ENCODE assay signal across 8 cellular contexts in the genomic region with DNA sequence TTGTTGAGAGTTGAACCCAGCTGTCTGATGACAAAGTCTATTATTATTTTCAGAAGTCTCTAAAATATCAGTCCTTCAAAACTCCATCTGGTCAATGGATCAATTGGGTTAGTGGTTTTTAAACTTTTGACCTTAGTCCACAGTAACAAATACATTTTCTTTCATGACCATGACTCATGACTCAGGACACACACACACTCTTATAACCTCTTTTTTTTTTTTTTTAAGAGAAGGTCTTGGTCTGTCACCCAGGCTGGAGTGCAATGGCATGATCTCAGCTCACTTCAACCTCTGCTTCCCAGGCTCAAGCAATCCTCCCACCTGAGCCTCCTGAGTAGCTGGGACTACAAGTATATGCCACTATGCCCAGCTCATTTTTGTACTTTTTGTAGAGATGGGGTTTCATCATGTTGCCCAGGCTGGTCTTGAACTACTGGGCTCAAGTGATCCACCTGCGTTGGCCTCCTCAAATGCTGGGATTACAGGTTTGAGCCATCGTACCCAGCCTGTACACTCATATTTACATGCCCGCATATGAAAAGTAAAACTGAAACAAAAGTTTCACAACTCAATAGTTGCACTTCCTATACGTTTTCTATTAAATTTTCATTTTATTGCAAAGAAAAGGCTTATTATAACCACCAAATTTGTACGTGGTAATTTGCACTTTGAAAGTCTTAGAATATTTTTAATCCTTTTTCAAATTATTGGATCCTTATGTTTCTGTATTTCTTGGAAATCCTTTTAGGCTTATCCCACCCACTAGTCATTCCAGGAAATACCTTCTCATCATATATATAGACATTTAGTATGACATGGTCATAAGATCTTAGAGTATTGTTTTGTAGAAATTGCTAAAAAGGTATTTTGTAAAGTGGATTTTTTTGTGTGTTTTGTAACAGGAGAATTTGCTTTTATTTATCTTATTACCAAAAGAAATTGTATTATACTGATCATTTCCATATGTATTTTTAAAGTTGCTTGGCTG.
DNase-seq lines count a peak whose midpoint lies in the region; ATAC-seq and TF ChIP-seq lines count a peak whose summit lies in the region.

No MANE protein-coding gene starts in this region.

- peak; percentile 33 for DNase-seq in fibroblast of mammary gland (ENCODE audit: low read depth)
- DNase-seq in MCF 10A (ENCODE audit: unreplicated experiment): no peak
- no peak for DNase-seq in GM10266 (ENCODE audit: extremely low spot score)
- no peak for DNase-seq in RPMI8226
- DNase-seq in RWPE1 (ENCODE audit: low spot score): no peak

- no TSS peak for BruUV-seq in MCF 10A (replicated peaks; lab: Mats Ljungman, UMichigan)

- peak overlapping the region in 2 of 3 donors; percentile 76 to 86 for H3K27ac Mint-ChIP-seq in IgD-negative memory B cell
- H3K27ac Mint-ChIP-seq in MCF 10A (ENCODE audit: low read depth, unreplicated experiment): no peak overlapping the region

- intact Hi-C loops in MCF 10A (cut with micrococcal nuclease): no loop called here

- no peak overlapping the region for H3K27ac ChIP-seq in RWPE1

- peak overlapping the region; percentile 20 to 94 (median 80) for H3K4me3 Mint-ChIP-seq in IgD-negative memory B cell
- no peak overlapping the region for H3K4me3 Mint-ChIP-seq in MCF 10A (ENCODE audit: unreplicated experiment)

- ATAC-seq in GM18511 (IDR thresholded peaks at IDR 0.05; ENCODE audit: unreplicated experiment) (peak; percentile 93), GM21723 (IDR thresholded peaks at IDR 0.05; ENCODE audit: unreplicated experiment) (peak; percentile 98)

- no peak overlapping the region for H3K4me3 ChIP-seq in fibroblast of mammary gland (ENCODE audit: control insufficient read depth, low read depth, low read length)

- POLR2A ChIA-PET in MCF 10A (lab: Yijun Ruan, JAX): interaction anchor here (0.6 kb wide), 1 partner anchor 24 kb away, joined by 4 read pairs; no protein-coding TSS in a partner anchor
- POLR2A ChIA-PET in RWPE1 (lab: Yijun Ruan, JAX; ENCODE audit: low non-redundant PET): no interaction called here

- H3K27me3 Mint-ChIP-seq in IgD-negative memory B cell: no peaks in the 10 kb centered on the region
- no peaks in the 10 kb centered on the region for H3K27me3 Mint-ChIP-seq in MCF 10A (ENCODE audit: insufficient read depth, unreplicated experiment)

- H3K9me3 Mint-ChIP-seq in IgD-negative memory B cell: no peaks in the 10 kb centered on the region
- H3K9me3 Mint-ChIP-seq in MCF 10A (ENCODE audit: unreplicated experiment): no peaks in the 10 kb centered on the region

- TF ChIP-seq CTCF in fibroblast of mammary gland (conservative IDR thresholded peaks at IDR 0.05; ENCODE audit: control insufficient read depth, insufficient read depth, low read depth, low read length) (no peak), MCF 10A (IDR thresholded peaks at IDR 0.05; ENCODE audit: unreplicated experiment) (no peak), GM10266 (IDR thresholded peaks at IDR 0.05; ENCODE audit: control insufficient read depth, insufficient read depth, low read depth, missing control alignments) (no peak), RWPE1 (conservative IDR thresholded peaks at IDR 0.05; ENCODE audit: low read depth) (no peak)

- H3K4me1 Mint-ChIP-seq in IgD-negative memory B cell: peaks cover 23 to 35% (median 30%) of the 10 kb centered on the region in 3 donors
- peaks cover 1% of the 10 kb centered on the region for H3K4me1 Mint-ChIP-seq in MCF 10A (ENCODE audit: insufficient read depth, unreplicated experiment)

- peaks cover 7% of the 10 kb centered on the region for H3K36me3 Mint-ChIP-seq in IgD-negative memory B cell
- H3K36me3 Mint-ChIP-seq in MCF 10A (ENCODE audit: insufficient read depth, unreplicated experiment): peaks cover 9% of the 10 kb centered on the region

- CTCF ChIA-PET in MCF 10A (lab: Yijun Ruan, JAX): interaction anchor here (0.6 to 1.1 kb wide), 3 partner anchors 14 to 472 kb away, joined by 3 to 6 read pairs (median 4); no protein-coding TSS in a partner anchor
- CTCF ChIA-PET in RWPE1 (lab: Yijun Ruan, JAX): no interaction called here
